Comparison of ENCODE assay signal across 20 cellular contexts in the genomic region with DNA sequence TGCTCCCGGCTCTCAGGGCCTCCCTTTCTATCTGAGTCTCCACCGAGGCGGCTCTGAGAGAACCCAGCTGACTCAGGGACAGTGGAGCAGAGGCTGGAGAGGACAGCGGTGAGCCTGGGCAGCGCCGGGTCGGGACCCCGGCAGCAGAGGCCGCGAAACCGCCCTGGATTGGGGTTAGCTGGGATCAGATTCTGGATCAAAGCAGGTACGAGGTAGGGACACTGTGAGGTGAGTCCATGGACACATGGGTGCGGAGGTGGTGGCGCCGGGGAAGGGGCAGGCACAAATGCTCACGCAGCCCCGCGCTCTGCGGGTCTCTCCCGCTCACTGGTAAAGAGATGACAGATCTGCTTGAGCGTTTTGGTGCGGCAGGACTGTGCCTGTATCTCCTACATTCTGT.
"Had no signal": no experiment of that assay in that cellular context is flagged by ENCODE, and none has a peak within 500 bp of the region (broad histone marks: within the 10 kb centered on the region; RNA-seq: fewer than 3 reads in every experiment).

No MANE protein-coding gene starts in this region.

- ATAC-seq: activated CD8-positive, alpha-beta memory T cell treated with anti-CD3 and anti-CD28 coated beads, Interleukin-2, amount 10 ng/mL, durations not matched to agents 7 days and 5 days; activated T-cell treated with anti-CD3 and anti-CD28 coated beads, Interleukin-2, amount 50 U/mL, for 4 hours; K562; Right ventricle myocardium inferior; SK-N-SH treated with all-trans-retinoic acid at 6 μM for 48 hours had no signal

- DNase-seq: activated B cell treated with CpG ODN at 0.5 μM for 24 hours; activated CD4-positive, alpha-beta T cell treated with anti-CD3 and anti-CD28 coated beads for 1 hour; activated CD4-positive, alpha-beta T cell treated with anti-CD3 and anti-CD28 coated beads, Interleukin-2, amount 10 ng/mL, durations not matched to agents 24 days and 14 days; activated CD4-positive, alpha-beta T cell treated with anti-CD3 and anti-CD28 coated beads, Interleukin-2, amount 50 U/mL, for 48 hours; activated CD8-positive, alpha-beta memory T cell treated with anti-CD3 and anti-CD28 coated beads, Interleukin-2, amount 10 ng/mL, durations not matched to agents 7 days and 5 days; activated effector memory CD4-positive, alpha-beta T cell treated with anti-CD3 and anti-CD28 coated beads, Interleukin-2, amount 50 U/mL, for 16 hours; activated naive CD4-positive, alpha-beta T cell treated with Interleukin-2 at 50 U/mL for 16 hours; activated T-cell treated with anti-CD3 and anti-CD28 coated beads, Interleukin-2, amount 50 U/mL, for 4 hours; amygdala; cerebellar nuclear complex; Karpas-422; MM.1S; NCI-H1105; NCI-H1436; NCI-H2081; SW 1271; T-helper 9 cell had no signal

- H3K4me3 ChIP-seq: K562 had no signal
